Comparison of ENCODE assay signal across 31 cellular contexts in genomic region chr1:24589200-24589599, GRCh38. TPM values are rescaled to one million over a fixed set of nuclear protein-coding genes. Genes with fewer than 3 reads are reported as not detected.
"Had no signal": no experiment of that assay in that cellular context is flagged by ENCODE, and none has a peak within 500 bp of the region (broad histone marks: within the 10 kb centered on the region; RNA-seq: fewer than 3 reads in every experiment).

No MANE protein-coding gene starts in this region.

- H3K4me1 ChIP-seq: colonic mucosa, foreskin keratinocyte, gastroesophageal sphincter, left lung had no signal

- H3K27ac Mint-ChIP-seq: dendritic cell treated with granulocyte-macrophage colony-stimulating factor and Interleukin-4, amounts not matched to agents 40 ng/mL and 50 ng/mL, for 4 days; effector memory CD8-positive, alpha-beta T cell; endodermal cell; mesothelial cell of epicardium had no signal

- H3K27ac ChIP-seq: colonic mucosa, epithelial cell of prostate, esophagus squamous epithelium, foreskin keratinocyte, gastroesophageal sphincter, heart right ventricle, left lung, lower lobe of right lung had no signal

- H3K4me3 Mint-ChIP-seq: dendritic cell treated with granulocyte-macrophage colony-stimulating factor and Interleukin-4, amounts not matched to agents 40 ng/mL and 50 ng/mL, for 4 days; effector memory CD8-positive, alpha-beta T cell; endodermal cell; mesothelial cell of epicardium had no signal

- H3K36me3 Mint-ChIP-seq: mesothelial cell of epicardium had no signal

- H3K9me3 Mint-ChIP-seq: dendritic cell treated with granulocyte-macrophage colony-stimulating factor and Interleukin-4, amounts not matched to agents 40 ng/mL and 50 ng/mL, for 4 days; effector memory CD8-positive, alpha-beta T cell; endodermal cell; mesothelial cell of epicardium had no signal

- ATAC-seq: effector memory CD8-positive, alpha-beta T cell; esophagus mucosa; foreskin keratinocyte; gastroesophageal sphincter; heart right ventricle; left cardiac atrium; left lung; left ventricle myocardium superior; lower lobe of right lung; mucosa of descending colon had no signal

- H3K36me3 ChIP-seq: colonic mucosa, esophagus squamous epithelium, gastroesophageal sphincter, heart right ventricle, left lung, lower lobe of right lung had no signal

- H3K4me3 ChIP-seq: colonic mucosa, esophagus squamous epithelium, gastroesophageal sphincter, heart right ventricle, left lung, lower lobe of right lung, mucosa of descending colon had no signal

- H3K9me3 ChIP-seq: colonic mucosa, esophagus squamous epithelium, gastroesophageal sphincter, heart right ventricle, left lung, lower lobe of right lung, mucosa of descending colon had no signal

- DNase-seq: colonic mucosa; cortex of kidney; effector CD8-positive, alpha-beta T cell; effector memory CD8-positive, alpha-beta T cell; endodermal cell; erythroblast; esophagus squamous epithelium; foreskin keratinocyte; head of caudate nucleus; heart right ventricle; hippocampal formation; left cardiac atrium; left lung; left ventricle myocardium superior; lower lobe of right lung; mesenchymal stem cell; mucosa of descending colon had no signal

- FAIRE-seq: endometrium, frontal cortex, islet of Langerhans, keratinocyte had no signal

- H3K27me3 ChIP-seq: colonic mucosa had no signal

- H3K4me1 Mint-ChIP-seq: endodermal cell had no signal

RNA-seq across cellular contexts. Expression of gene NCMAP, which starts 33.3 kb away (rescaled TPM):
- total RNA-seq: chondrocyte, dermis microvascular lymphatic vessel endothelial cell, lung microvascular endothelial cell, mesenteric fat pad, myocyte had no signal
